In genomic region chr14:104692261-104692938, GRCh38 we compare ENCODE assay signal across 16 cellular contexts. TPM values are rescaled to one million over a fixed set of nuclear protein-coding genes. Genes with fewer than 3 reads are reported as not detected.
DNase-seq lines count a peak whose midpoint lies in the region; ATAC-seq, FAIRE-seq and TF ChIP-seq lines count a peak whose summit lies in the region.
"Had no signal": no experiment of that assay in that cellular context is flagged by ENCODE, and none has a peak within 500 bp of the region (broad histone marks: within the 10 kb centered on the region; RNA-seq: fewer than 3 reads in every experiment).

No MANE protein-coding gene starts in this region.

- H3K9me3 ChIP-seq in BLaER1 (no peaks in the 10 kb centered on the region), DND-41 (ENCODE audit: insufficient read depth, low read length, severe bottlenecking) (no peaks in the 10 kb centered on the region), K562 (replicated peaks; ENCODE audit: control insufficient read depth, insufficient read depth, low read depth, low read length) (no peaks in the 10 kb centered on the region), neural progenitor cell (ENCODE audit: low read depth) (no peaks in the 10 kb centered on the region)
- H3K9me3 ChIP-seq: left lung, SJSA1 had no signal

- H3K4me2 ChIP-seq in BLaER1 (peak overlapping the region; percentile 100), DND-41 (ENCODE audit: insufficient read depth, low read length) (peak overlapping the region; percentile 91; the same call in 1 of the 2 replicates), K562 (ENCODE audit: insufficient read depth, low read length) (no peak overlapping the region), neural progenitor cell (no peak overlapping the region)

- FAIRE-seq in K562 (lab: Jason Lieb, UNC): no peak
- FAIRE-seq: urothelium cell line had no signal

- TF ChIP-seq POLR2A in K562 (conservative IDR thresholded peaks at IDR 0.05): no peak

- H3K27ac Mint-ChIP-seq in neural progenitor cell: peak overlapping the region; percentile 37
- H3K27ac Mint-ChIP-seq: natural killer cell treated with Interleukin-12 subunit alpha and Interleukin-12 subunit beta and Interleukin-15 and Interleukin-18, amount 100 ng/mL, for 72 hours had no signal

- H2AFZ ChIP-seq in DND-41 (ENCODE audit: low read depth, low read length): no peak overlapping the region
- H2AFZ ChIP-seq in K562 (ENCODE audit: low read depth, low read length): no peak overlapping the region
- no peak overlapping the region for H2AFZ ChIP-seq in neural progenitor cell (replicated peaks)

- H3K4me1 ChIP-seq in BLaER1 (peaks cover 91% of the 10 kb centered on the region), DND-41 (ENCODE audit: insufficient read depth, low read length) (peaks cover 52% of the 10 kb centered on the region), K562 (replicated peaks in 1 of 2; ENCODE audit: control insufficient read depth in 2 of 2, insufficient read depth in 2 of 2, low read length in 2 of 2) (peaks cover 5 to 97% of the 10 kb centered on the region in 2 experiments; a peak in 4 of 5 replicates), neural progenitor cell (peaks cover 47% of the 10 kb centered on the region)

- H3K27me3 Mint-ChIP-seq in neural progenitor cell (ENCODE audit: insufficient read depth, low read depth): peaks cover 4% of the 10 kb centered on the region
- H3K27me3 Mint-ChIP-seq: IgD-negative memory B cell; natural killer cell treated with Interleukin-12 subunit alpha and Interleukin-12 subunit beta and Interleukin-15 and Interleukin-18, amount 100 ng/mL, for 72 hours had no signal

- no peaks in the 10 kb centered on the region for H3K36me3 Mint-ChIP-seq in neural progenitor cell
- H3K36me3 Mint-ChIP-seq: IgD-negative memory B cell; natural killer cell treated with Interleukin-12 subunit alpha and Interleukin-12 subunit beta and Interleukin-15 and Interleukin-18, amount 100 ng/mL, for 72 hours had no signal

- peaks cover 19% of the 10 kb centered on the region for H3F3A ChIP-seq in neural progenitor cell (ENCODE audit: low read depth)

- TF ChIP-seq EP300 in K562 (IDR thresholded peaks at IDR 0.05; ENCODE audit: low read length): no peak

- TF ChIP-seq CTCF in DND-41 (IDR thresholded peaks at IDR 0.05; ENCODE audit: borderline replicate concordance, extremely low read depth, low read length, poor library complexity, severe bottlenecking) (no peak), K562 (IDR thresholded peaks at IDR 0.05 in 2 of 3, conservative IDR thresholded peaks at IDR 0.05 in 1 of 3; ENCODE audit: insufficient read depth in 2 of 3, low read depth in 1 of 3, low read length in 3 of 3) (no peak), neural progenitor cell (IDR thresholded peaks at IDR 0.05) (no peak)

- H3K9ac ChIP-seq in BLaER1 (peak overlapping the region; percentile 97), DND-41 (ENCODE audit: low read depth, low read length) (no peak overlapping the region), K562 (ENCODE audit: insufficient read depth in 1 of 2, low read depth in 2 of 2, low read length in 2 of 2) (peak overlapping the region in 1 of 2 experiments; percentile 64; a peak in 2 of 4 replicates), neural progenitor cell (no peak overlapping the region)

- no peak for DNase-seq in DND-41
- DNase-seq in K562 (ENCODE audit: extremely low read depth in 1 of 4, low spot score in 3 of 4): no peak
- DNase-seq in neural progenitor cell (ENCODE audit: low spot score): no peak
- DNase-seq in sciatic nerve (ENCODE audit: low spot score): no peak
- DNase-seq in NCI-H2107 treated with DMSO at 0.1 percent for 48 hours (lab: John Stamatoyannopoulos, UW; ENCODE audit: unreplicated experiment): no peak
- DNase-seq in nucleus accumbens (lab: John Stamatoyannopoulos, UW): no peak
- DNase-seq in NCI-H2029 (lab: John Stamatoyannopoulos, UW): no peak
- DNase-seq: effector CD4-positive, alpha-beta T cell; NCI-H1105 treated with DMSO at 0.1 percent for 48 hours; stimulated activated CD4-positive, alpha-beta T cell treated with anti-CD3 and anti-CD28 coated beads, Interleukin-2, amount 100 ng/mL, for 48 hours had no signal

- H3K9me1 ChIP-seq in K562 (ENCODE audit: control insufficient read depth, insufficient read depth, low read length): peaks cover 3% of the 10 kb centered on the region

- CTCF ChIA-PET in K562 (lab: Yijun Ruan, JAX; ENCODE audit: low intra/inter-chr PET ratio): no interaction called here

- BruUV-seq in K562 (replicated peaks; lab: Mats Ljungman, UMichigan): no TSS peak

- peaks cover 75% of the 10 kb centered on the region for H3K79me2 ChIP-seq in DND-41 (ENCODE audit: insufficient read depth, low read length)
- peaks cover 31% of the 10 kb centered on the region for H3K79me2 ChIP-seq in K562 (ENCODE audit: control insufficient read depth, insufficient read depth, low read length)
- peaks cover 26% of the 10 kb centered on the region for H3K79me2 ChIP-seq in neural progenitor cell (ENCODE audit: low read depth)

- H3K4me3 Mint-ChIP-seq in neural progenitor cell: no peak overlapping the region
- H3K4me3 Mint-ChIP-seq: natural killer cell treated with Interleukin-12 subunit alpha and Interleukin-12 subunit beta and Interleukin-15 and Interleukin-18, amount 100 ng/mL, for 72 hours had no signal

- POLR2A ChIA-PET in K562 (lab: Yijun Ruan, JAX): interaction anchor here (0.6 kb wide), 1 partner anchor 136 kb away, joined by 3 read pairs; no protein-coding TSS in a partner anchor

- peaks cover 78% of the 10 kb centered on the region for H4K20me1 ChIP-seq in BLaER1
- peaks cover 66% of the 10 kb centered on the region for H4K20me1 ChIP-seq in DND-41 (ENCODE audit: insufficient read depth, low read length)
- no peaks in the 10 kb centered on the region; the same call in 1 of the 2 replicates for H4K20me1 ChIP-seq in K562 (replicated peaks; ENCODE audit: control insufficient read depth, insufficient read depth, low read length)
- peaks cover 29% of the 10 kb centered on the region for H4K20me1 ChIP-seq in neural progenitor cell (ENCODE audit: low read depth)

- intact Hi-C loops in K562 (cut with micrococcal nuclease) (no loop called here), sciatic nerve (cut with DNase I) (no loop called here)

- peak overlapping the region; percentile 97 for H3K27ac ChIP-seq in BLaER1
- H3K27ac ChIP-seq in DND-41 (ENCODE audit: low read length): no peak overlapping the region
- no peak overlapping the region for H3K27ac ChIP-seq in K562 (ENCODE audit: extremely low read depth, low read depth, low read length)
- no peak overlapping the region for H3K27ac ChIP-seq in neural progenitor cell
- H3K27ac ChIP-seq: left lung, SJSA1 had no signal

- in situ Hi-C loops in K562 (cut with MboI): no loop called here

- H3K4me1 Mint-ChIP-seq in neural progenitor cell: peaks cover 15% of the 10 kb centered on the region

- peaks cover 51% of the 10 kb centered on the region for H3K36me3 ChIP-seq in BLaER1
- H3K36me3 ChIP-seq in DND-41 (ENCODE audit: insufficient read depth, low read length): peaks cover 41% of the 10 kb centered on the region
- peaks cover 36% of the 10 kb centered on the region; the same call in 2 of the 3 replicates for H3K36me3 ChIP-seq in K562 (ENCODE audit: control insufficient read depth, insufficient read depth, low read length)
- H3K36me3 ChIP-seq in neural progenitor cell: no peaks in the 10 kb centered on the region

- H3K27me3 ChIP-seq in BLaER1: no peaks in the 10 kb centered on the region
- H3K27me3 ChIP-seq in DND-41 (ENCODE audit: insufficient read depth, low read length, poor library complexity): no peaks in the 10 kb centered on the region
- H3K27me3 ChIP-seq in K562 (ENCODE audit: control insufficient read depth in 2 of 2, insufficient read depth in 2 of 2, low read length in 2 of 2): no peaks in the 10 kb centered on the region
- no peaks in the 10 kb centered on the region for H3K27me3 ChIP-seq in neural progenitor cell
- H3K27me3 ChIP-seq: SJSA1 had no signal

- TF ChIP-seq RAD21 in K562 (CRISPR knock-in tag; conservative IDR thresholded peaks at IDR 0.05 in 1 of 2, IDR thresholded peaks at IDR 0.05 in 1 of 2): no peak

- H3K9me3 Mint-ChIP-seq in neural progenitor cell: no peaks in the 10 kb centered on the region
- H3K9me3 Mint-ChIP-seq: IgD-negative memory B cell; natural killer cell treated with Interleukin-12 subunit alpha and Interleukin-12 subunit beta and Interleukin-15 and Interleukin-18, amount 100 ng/mL, for 72 hours had no signal

- H3K4me3 ChIP-seq in BLaER1 (peak overlapping the region; percentile 99; the same call in 1 of the 2 replicates), DND-41 (ENCODE audit: low read depth in 1 of 2, low read length in 2 of 2) (no peak overlapping the region), K562 (no peak overlapping the region), neural progenitor cell (no peak overlapping the region)
- H3K4me3 ChIP-seq: left lung, SJSA1 had no signal

- 98% methylated on average over 9 of the region's 15 CpGs for WGBS in K562 (ENCODE audit: insufficient coverage, low coverage, missing lambda C conversion rate)

- ATAC-seq in DND-41 (ENCODE audit: insufficient read depth, low read depth) (no peak), K562 (no peak), sciatic nerve (no peak)
- ATAC-seq: left lung; natural killer cell treated with Interleukin-12 subunit alpha and Interleukin-12 subunit beta and Interleukin-15 and Interleukin-18, amount 100 ng/mL, for 72 hours had no signal

RNA-seq across cellular contexts. Expression of gene INF2, which starts 3.0 kb away (rescaled TPM):
- total RNA-seq in K562 (2011; cell fraction: chromatin; rRNA removed; ENCODE audit: low replicate concordance): 30.6 and 91.0 TPM in 2 replicates
- 44.5 and 47.5 TPM in 2 replicates for total RNA-seq in K562 (2011; cell fraction: nucleolus; rRNA removed)
- 33.6 and 37.9 TPM in 2 replicates for total RNA-seq in K562 (2011; cell fraction: nucleoplasm; rRNA removed)
- total RNA-seq in K562 (2014; rRNA removed) (24.9 and 28.8 TPM in 2 replicates), K562 (2014; rRNA removed; fragmentation: Illumina TruSeq; extraction: Trizol) (2.8 and 4.4 TPM in 2 replicates), K562 (2015; rRNA removed; fragmentation: Illumina TruSeq; extraction: Trizol) (7.8 and 8.7 TPM in 2 replicates), K562 (2021) (30.7 and 31.3 TPM in 2 replicates), neural progenitor cell (ENCODE audit: low replicate concordance) (7.8 and 24.0 TPM in 2 replicates), sciatic nerve (343 TPM)
- polyA plus RNA-seq in K562 (2011; rRNA removed) (8.3 and 13.8 TPM in 2 replicates), K562 (2014; fragmentation: Illumina TruSeq; extraction: Trizol) (7.2 and 12.4 TPM in 2 replicates), K562 (2014; fragmentation: Nextera tagmentation; extraction: Ambion mirVana) (1 to 10 TPM in 1 of 2 experiments, under 1 TPM in 1; 0.56 to 1.4 TPM), K562 (2014; rRNA removed) (26.2 and 28.2 TPM in 2 replicates)
- 13.6 and 29.1 TPM in 2 replicates for polyA plus RNA-seq in K562 (2011; cell fraction: cytosol; rRNA removed)
- polyA plus RNA-seq in K562 (2011; cell fraction: nucleus; rRNA removed): 35.1 and 63.6 TPM in 2 replicates
- polyA plus RNA-seq in K562 (2012): 15.0 and 19.9 TPM in 2 replicates
- polyA minus RNA-seq in K562 (2011; rRNA and poly(A)+ RNA removed): 3.5 and 6.1 TPM in 2 replicates
- 8.0 and 13.7 TPM in 2 replicates for polyA minus RNA-seq in K562 (2011; cell fraction: cytosol; rRNA and poly(A)+ RNA removed)
- 9.4 and 12.0 TPM in 2 replicates for polyA minus RNA-seq in K562 (2011; cell fraction: nucleus; rRNA and poly(A)+ RNA removed)

RNA-seq across cellular contexts. Expression of gene ADSS1, which starts 31.6 kb away (rescaled TPM):
- total RNA-seq in K562 (2011; cell fraction: chromatin; rRNA removed; ENCODE audit: low replicate concordance): 17.1 and 35.0 TPM in 2 replicates
- 12.5 and 17.5 TPM in 2 replicates for total RNA-seq in K562 (2011; cell fraction: nucleolus; rRNA removed)
- 16.8 and 20.0 TPM in 2 replicates for total RNA-seq in K562 (2011; cell fraction: nucleoplasm; rRNA removed)
- total RNA-seq in K562 (2014; rRNA removed) (4.4 and 5.9 TPM in 2 replicates), K562 (2014; rRNA removed; fragmentation: Illumina TruSeq; extraction: Trizol) (2.0 and 2.2 TPM in 2 replicates), K562 (2015; rRNA removed; fragmentation: Illumina TruSeq; extraction: Trizol) (3.5 and 3.6 TPM in 2 replicates), K562 (2021) (4.2 and 4.9 TPM in 2 replicates), neural progenitor cell (ENCODE audit: low replicate concordance) (25.3 and 26.4 TPM in 2 replicates), sciatic nerve (11.5 TPM)
- polyA plus RNA-seq in K562 (2011; rRNA removed) (4.2 and 5.2 TPM in 2 replicates), K562 (2014; fragmentation: Illumina TruSeq; extraction: Trizol) (3.9 and 4.3 TPM in 2 replicates), K562 (2014; fragmentation: Nextera tagmentation; extraction: Ambion mirVana) (under 1 TPM; 0.53 to 0.74 TPM), K562 (2014; rRNA removed) (3.6 and 5.3 TPM in 2 replicates)
- polyA plus RNA-seq in K562 (2011; cell fraction: cytosol; rRNA removed): 2.7 and 4.0 TPM in 2 replicates
- polyA plus RNA-seq in K562 (2011; cell fraction: nucleus; rRNA removed): 39.1 and 54.9 TPM in 2 replicates
- polyA plus RNA-seq in K562 (2012): 6.0 and 16.4 TPM in 2 replicates
- 2.6 and 2.7 TPM in 2 replicates for polyA minus RNA-seq in K562 (2011; rRNA and poly(A)+ RNA removed)
- polyA minus RNA-seq in K562 (2011; cell fraction: cytosol; rRNA and poly(A)+ RNA removed): 1.3 and 1.6 TPM in 2 replicates
- 6.4 and 9.8 TPM in 2 replicates for polyA minus RNA-seq in K562 (2011; cell fraction: nucleus; rRNA and poly(A)+ RNA removed)
- polyA plus RNA-seq: IgD-negative memory B cell had no signal

Comparison
In these comparisons a context has a peak if more than half of its experiments do, and no peak if none do; other contexts are left out.
1. H3K4me2 ChIP-seq: peak in BLaER1 (single experiment) and DND-41 (single experiment); none in K562 (single experiment) and neural progenitor cell (single experiment).